In genomic region chr11:124190298-124190750, GRCh38 we compare ENCODE assay signal across 22 cellular contexts. TPM values are rescaled to one million over a fixed set of nuclear protein-coding genes. Genes with fewer than 3 reads are reported as not detected.
"Had no signal": no experiment of that assay in that cellular context is flagged by ENCODE, and none has a peak within 500 bp of the region (broad histone marks: within the 10 kb centered on the region; RNA-seq: fewer than 3 reads in every experiment).

No MANE protein-coding gene starts in this region.

RNA-seq across cellular contexts. Expression of gene OR10D3, which starts 7.2 kb away (rescaled TPM):
- total RNA-seq: colonic mucosa; dermis blood vessel endothelial cell; esophagus mucosa; fibroblast of lung; fibroblast of villous mesenchyme; gastrocnemius medialis; heart right ventricle; kidney; left cardiac atrium; left ventricle myocardium superior; lung; mucosa of descending colon; naive thymus-derived CD8-positive, alpha-beta T cell; omental fat pad; prostate gland; renal cortical epithelial cell; right lobe of liver; spleen; temporal lobe; upper lobe of left lung; uterus had no signal
- polyA plus RNA-seq: fibroblast of lung; heart right ventricle; immature natural killer cell; lung; naive thymus-derived CD8-positive, alpha-beta T cell; spleen had no signal

RNA-seq across cellular contexts. Expression of gene OR8G1, which starts 50.6 kb away (rescaled TPM):
- total RNA-seq: colonic mucosa; dermis blood vessel endothelial cell; esophagus mucosa; fibroblast of lung; fibroblast of villous mesenchyme; gastrocnemius medialis; heart right ventricle; kidney; left cardiac atrium; left ventricle myocardium superior; lung; mucosa of descending colon; naive thymus-derived CD8-positive, alpha-beta T cell; omental fat pad; prostate gland; renal cortical epithelial cell; right lobe of liver; spleen; temporal lobe; upper lobe of left lung; uterus had no signal
- polyA plus RNA-seq: fibroblast of lung; heart right ventricle; immature natural killer cell; lung; naive thymus-derived CD8-positive, alpha-beta T cell; spleen had no signal
